ENCODE assay signal across 17 cellular contexts in genomic region chr1:234928642-234929041, GRCh38.
DNase-seq lines count a peak whose midpoint lies in the region; TF ChIP-seq lines count a peak whose summit lies in the region.
"Had no signal": no experiment of that assay in that cellular context is flagged by ENCODE, and none has a peak within 500 bp of the region (broad histone marks: within the 10 kb centered on the region; RNA-seq: fewer than 3 reads in every experiment).

No MANE protein-coding gene starts in this region.

- DNase-seq in activated CD8-positive, alpha-beta memory T cell treated with anti-CD3 and anti-CD28 coated beads for 24 hours: peak; percentile 56
- no peak for DNase-seq in activated CD8-positive, alpha-beta memory T cell treated with anti-CD3 and anti-CD28 coated beads, Interleukin-2, amount 50 U/mL, for 4 hours
- DNase-seq in NCI-H146 treated with DMSO at 0.1 percent for 48 hours (lab: John Stamatoyannopoulos, UW; ENCODE audit: unreplicated experiment) (peak; percentile 61), progenitor cell of endocrine pancreas (ENCODE audit: low spot score, unreplicated experiment) (no peak), NCI-H774 (lab: John Stamatoyannopoulos, UW) (no peak), retina (no peak), A673 (ENCODE audit: low spot score) (no peak)
- DNase-seq: activated CD4-positive, alpha-beta T cell treated with anti-CD3 and anti-CD28 coated beads for 4 hours; activated effector memory CD4-positive, alpha-beta T cell treated with Interleukin-2 at 50 U/mL for 16 hours; DND-41; dorsolateral prefrontal cortex; KBM-7; kidney had no signal

- no peaks in the 10 kb centered on the region for H3K27me3 Mint-ChIP-seq in activated naive CD8-positive, alpha-beta T cell
- H3K27me3 Mint-ChIP-seq in progenitor cell of endocrine pancreas: no peaks in the 10 kb centered on the region

- POLR2A ChIA-PET in A673 (lab: Charles Lee; ENCODE audit: low non-redundant PET): no interaction called here

- peaks cover 65% of the 10 kb centered on the region for H3K4me1 Mint-ChIP-seq in activated naive CD8-positive, alpha-beta T cell (ENCODE audit: low read depth)
- peaks cover 30% of the 10 kb centered on the region for H3K4me1 Mint-ChIP-seq in progenitor cell of endocrine pancreas (ENCODE audit: low read depth)

- no peak overlapping the region for H3K27ac ChIP-seq in A673 (ENCODE audit: low read depth, low read length, poor library complexity, severe bottlenecking)
- H3K27ac ChIP-seq: body of pancreas, dorsolateral prefrontal cortex, heart left ventricle had no signal

- no peaks in the 10 kb centered on the region for H3K9me3 Mint-ChIP-seq in activated naive CD8-positive, alpha-beta T cell (ENCODE audit: low read depth)
- H3K9me3 Mint-ChIP-seq in progenitor cell of endocrine pancreas (ENCODE audit: low read depth): peaks cover 6% of the 10 kb centered on the region
- H3K9me3 Mint-ChIP-seq: stimulated activated effector memory CD8-positive, alpha-beta T cell treated with anti-CD3 and anti-CD28 coated beads, Interleukin-12 subunit alpha, Interleukin-12 subunit beta, amount 100 ng/mL, for 72 hours had no signal

- H3K27ac Mint-ChIP-seq in activated naive CD8-positive, alpha-beta T cell: peak overlapping the region; percentile 58
- H3K27ac Mint-ChIP-seq in progenitor cell of endocrine pancreas: peak overlapping the region; percentile 84

- H3K4me3 ChIP-seq in A673 (ENCODE audit: low read depth, low read length, poor library complexity, severe bottlenecking): no peak overlapping the region
- H3K4me3 ChIP-seq: body of pancreas, dorsolateral prefrontal cortex, heart left ventricle had no signal

- peaks cover 9% of the 10 kb centered on the region for H3K4me1 ChIP-seq in A673 (ENCODE audit: insufficient read depth, low read length, poor library complexity, severe bottlenecking)

- intact Hi-C loops in A673 (cut with micrococcal nuclease; ENCODE audit: unreplicated experiment): no loop called here

- no TSS peak for BruUV-seq in A673 (replicated peaks; lab: Mats Ljungman, UMichigan)

- TF ChIP-seq CTCF in progenitor cell of endocrine pancreas (IDR thresholded peaks at IDR 0.05; ENCODE audit: unreplicated experiment): no peak
- no peak for TF ChIP-seq CTCF in A673 (conservative IDR thresholded peaks at IDR 0.05; ENCODE audit: low read depth, low read length)

- H3K27me3 ChIP-seq in A673 (replicated peaks; ENCODE audit: insufficient read depth, low read depth, low read length, poor library complexity): no peaks in the 10 kb centered on the region
- H3K27me3 ChIP-seq: body of pancreas, dorsolateral prefrontal cortex, heart left ventricle had no signal

- H3K9me3 ChIP-seq in A673 (ENCODE audit: low read depth, low read length, poor library complexity, severe bottlenecking): no peaks in the 10 kb centered on the region
- H3K9me3 ChIP-seq: body of pancreas, heart left ventricle had no signal

- H3K36me3 Mint-ChIP-seq in activated naive CD8-positive, alpha-beta T cell: no peaks in the 10 kb centered on the region
- H3K36me3 Mint-ChIP-seq in progenitor cell of endocrine pancreas (ENCODE audit: insufficient read depth): no peaks in the 10 kb centered on the region

- CTCF ChIA-PET in A673 (lab: Charles Lee): no interaction called here

- no peak overlapping the region for H3K4me3 Mint-ChIP-seq in activated naive CD8-positive, alpha-beta T cell
- no peak overlapping the region for H3K4me3 Mint-ChIP-seq in progenitor cell of endocrine pancreas (ENCODE audit: low read depth)

- no peaks in the 10 kb centered on the region for H3K36me3 ChIP-seq in A673 (ENCODE audit: insufficient read depth, low read length, poor library complexity, severe bottlenecking)
- H3K36me3 ChIP-seq: heart left ventricle had no signal

Comparison
In these comparisons a context has a peak if more than half of its experiments do, and no peak if none do; other contexts are left out.
1. DNase-seq: peak in activated CD8-positive, alpha-beta memory T cell treated with anti-CD3 and anti-CD28 coated beads for 24 hours (single experiment) and NCI-H146 treated with DMSO at 0.1 percent for 48 hours (single experiment); none in activated CD8-positive, alpha-beta memory T cell treated with anti-CD3 and anti-CD28 coated beads, Interleukin-2, amount 50 U/mL, for 4 hours (single experiment), progenitor cell of endocrine pancreas (single experiment), NCI-H774 (single experiment), retina (single experiment) and A673 (single experiment).